ENCODE assay signal across 24 cellular contexts in the genomic region with DNA sequence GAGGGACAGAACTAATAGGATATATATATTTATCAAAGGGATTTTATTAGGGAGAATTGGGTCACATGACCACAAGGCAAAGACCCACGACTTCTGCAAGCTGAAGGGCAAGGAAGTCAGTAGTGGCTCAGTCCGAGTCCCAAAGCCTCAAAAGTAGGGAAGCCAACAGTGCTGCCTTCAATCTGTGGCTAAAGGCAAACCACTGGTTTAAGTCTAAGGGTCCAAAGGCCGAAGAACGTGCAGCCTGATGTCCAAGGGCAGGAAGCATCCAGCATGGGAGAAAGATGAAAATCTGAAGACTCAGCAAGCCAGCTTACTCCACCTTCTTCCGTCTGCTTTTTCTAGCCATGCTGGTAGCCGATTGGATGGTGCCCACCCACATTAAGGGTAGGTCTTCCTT.
"Had no signal": no experiment of that assay in that cellular context is flagged by ENCODE, and none has a peak within 500 bp of the region (broad histone marks: within the 10 kb centered on the region; RNA-seq: fewer than 3 reads in every experiment).

No MANE protein-coding gene starts in this region.

- H3K4me1 ChIP-seq: esophagus squamous epithelium, gastrocnemius medialis, heart right ventricle, left lung, lower lobe of right lung had no signal

- H3K27me3 ChIP-seq: gastrocnemius medialis had no signal

- H3K27ac ChIP-seq: coronary artery, dorsolateral prefrontal cortex, esophagus squamous epithelium, gastrocnemius medialis, heart right ventricle, left lung, lower lobe of right lung had no signal

- H3K4me1 Mint-ChIP-seq: mesothelial cell of epicardium had no signal

- H3K9me3 ChIP-seq: esophagus squamous epithelium, gastrocnemius medialis, heart right ventricle, left lung, lower lobe of right lung, mucosa of descending colon had no signal

- H3K4me3 ChIP-seq: coronary artery, dorsolateral prefrontal cortex, esophagus squamous epithelium, gastrocnemius medialis, heart right ventricle, left lung, lower lobe of right lung, mucosa of descending colon had no signal

- H3K4me3 Mint-ChIP-seq: mesothelial cell of epicardium had no signal

- DNase-seq: dermis blood vessel endothelial cell; dorsolateral prefrontal cortex; effector CD4-positive, alpha-beta T cell; effector memory CD4-positive, alpha-beta T cell; esophagus squamous epithelium; foreskin fibroblast; foreskin melanocyte; gastrocnemius medialis; glutamatergic neuron; head of caudate nucleus; heart right ventricle; hippocampal formation; left cardiac atrium; left lung; left ventricle myocardium superior; lower lobe of right lung; mesenchymal stem cell; mucosa of descending colon had no signal

- H3K36me3 Mint-ChIP-seq: mesothelial cell of epicardium had no signal

- H3K9me3 Mint-ChIP-seq: mesothelial cell of epicardium had no signal

- ATAC-seq: gastrocnemius medialis, heart right ventricle, left cardiac atrium, left lung, left ventricle myocardium superior, lower lobe of right lung, mucosa of descending colon had no signal

- H3K27ac Mint-ChIP-seq: mesothelial cell of epicardium had no signal

- FAIRE-seq: colon, endothelial cell of umbilical vein, islet of Langerhans, keratinocyte had no signal

- H3K36me3 ChIP-seq: esophagus squamous epithelium, gastrocnemius medialis, heart right ventricle, left lung, lower lobe of right lung had no signal
